ENCODE assay signal across 20 cellular contexts in the genomic region with DNA sequence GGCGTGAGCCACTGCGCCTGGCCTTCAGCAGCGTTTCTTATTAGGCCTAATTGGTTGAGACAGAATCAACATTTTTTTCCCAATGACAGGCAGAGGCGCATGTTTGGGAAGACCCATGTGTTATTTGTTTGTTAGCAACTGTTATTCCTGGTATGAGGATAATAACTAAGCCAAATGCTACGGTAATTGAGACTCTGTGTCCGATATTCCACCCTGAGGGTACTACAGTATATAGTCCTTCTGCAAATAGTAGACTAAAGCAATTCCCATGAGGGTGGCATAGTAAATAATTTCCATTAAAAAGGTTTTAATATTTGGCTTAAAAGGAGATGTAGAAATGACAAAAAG. TPM values are rescaled to one million over a fixed set of nuclear protein-coding genes. Genes with fewer than 3 reads are reported as not detected.
"Had no signal": no experiment of that assay in that cellular context is flagged by ENCODE, and none has a peak within 500 bp of the region (broad histone marks: within the 10 kb centered on the region; RNA-seq: fewer than 3 reads in every experiment).

No MANE protein-coding gene starts in this region.

- H3K4me3 Mint-ChIP-seq: memory B cell; naive thymus-derived CD4-positive, alpha-beta T cell had no signal

- H3K27me3 ChIP-seq: ovary, vagina had no signal

- H3K36me3 Mint-ChIP-seq: type B pancreatic cell had no signal

- H3K9me3 Mint-ChIP-seq: naive thymus-derived CD4-positive, alpha-beta T cell; type B pancreatic cell had no signal

- ATAC-seq: esophagus mucosa; gastrocnemius medialis; heart right ventricle; left lung; lower lobe of right lung; naive thymus-derived CD4-positive, alpha-beta T cell; right cardiac atrium had no signal

- H3K4me3 ChIP-seq: gastrocnemius medialis, heart right ventricle, left lung, lower lobe of right lung, ovary, vagina had no signal

- H3K27ac Mint-ChIP-seq: memory B cell had no signal

- H3K4me1 Mint-ChIP-seq: memory B cell; naive thymus-derived CD4-positive, alpha-beta T cell had no signal

- H3K4me1 ChIP-seq: gastrocnemius medialis, left lung, lower lobe of right lung, vagina had no signal

- FAIRE-seq: endometrium, small intestine had no signal

- H3K27ac ChIP-seq: gastrocnemius medialis, heart right ventricle, left lung, lower lobe of right lung, ovary, vagina had no signal

- DNase-seq: effector memory CD4-positive, alpha-beta T cell; gastrocnemius medialis; heart right ventricle; lower lobe of right lung; naive thymus-derived CD4-positive, alpha-beta T cell; nucleus accumbens; ovary; right cardiac atrium; small intestine; stimulated activated CD4-positive, alpha-beta T cell treated with anti-CD3 and anti-CD28 coated beads, Interleukin-12 subunit alpha, Interleukin-12 subunit beta, amount 100 ng/mL, for 4 hours; stimulated activated naive CD4-positive, alpha-beta T cell treated with Interleukin-2 at 50 U/mL for 16 hours had no signal

- H3K36me3 ChIP-seq: gastrocnemius medialis, heart right ventricle, left lung, lower lobe of right lung, ovary, vagina had no signal

- H3K9me3 ChIP-seq: gastrocnemius medialis, heart right ventricle, left lung, lower lobe of right lung, ovary, vagina had no signal

RNA-seq across cellular contexts. Expression of gene CCL25, which starts 18.4 kb away (rescaled TPM):
- total RNA-seq: esophagus mucosa, fibroblast of villous mesenchyme, gastrocnemius medialis, heart right ventricle, left lung, lower lobe of right lung, mononuclear cell, ovary, posterior vena cava, right cardiac atrium, vagina had no signal
- polyA plus RNA-seq: heart right ventricle; naive thymus-derived CD4-positive, alpha-beta T cell; ovary; right cardiac atrium had no signal
